Comparison of ENCODE assay signal across 21 cellular contexts in the genomic region with DNA sequence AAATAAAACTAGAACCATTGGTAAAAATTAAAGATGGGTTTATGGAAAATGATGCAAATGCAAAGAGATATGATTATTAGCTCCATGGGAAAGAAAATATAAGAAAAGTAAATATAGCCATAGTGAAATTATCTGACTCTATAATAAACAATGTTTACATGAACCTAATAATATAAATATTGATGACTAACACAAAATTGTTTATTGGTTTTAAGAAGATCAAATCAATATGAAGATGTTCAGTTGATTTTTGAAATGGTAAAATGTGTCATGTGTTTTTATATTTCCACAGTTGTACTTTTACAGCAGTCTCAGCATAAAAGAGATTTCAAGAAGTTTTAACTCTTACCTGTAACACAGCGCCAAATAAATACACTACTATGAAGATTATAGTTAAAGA.
A peak's percentile ranks its signal among the peaks of the same experiment; 100 is the strongest.
DNase-seq lines count a peak whose midpoint lies in the region; ATAC-seq, FAIRE-seq and TF ChIP-seq lines count a peak whose summit lies in the region.
"Had no signal": no experiment of that assay in that cellular context is flagged by ENCODE, and none has a peak within 500 bp of the region (broad histone marks: within the 10 kb centered on the region; RNA-seq: fewer than 3 reads in every experiment).

No MANE protein-coding gene starts in this region.

- BruUV-seq in HepG2 (replicated peaks; lab: Mats Ljungman, UMichigan) (no TSS peak), K562 (replicated peaks; lab: Mats Ljungman, UMichigan) (no TSS peak)

- H2AFZ ChIP-seq in HepG2 (ENCODE audit: low read length) (no peak overlapping the region), K562 (ENCODE audit: low read depth, low read length) (no peak overlapping the region)

- H3K27ac Mint-ChIP-seq in CD4-positive, alpha-beta memory T cell = no peak overlapping the region
- H3K27ac Mint-ChIP-seq: CD14-positive monocyte; CD4-positive, CD25-positive, alpha-beta regulatory T cell; CD8-positive, alpha-beta T cell had no signal

- TF ChIP-seq RAD21 in HepG2 (CRISPR knock-in tag; IDR thresholded peaks at IDR 0.05) = no peak
- no peak for TF ChIP-seq RAD21 in K562 (CRISPR knock-in tag; conservative IDR thresholded peaks at IDR 0.05 in 1 of 2, IDR thresholded peaks at IDR 0.05 in 1 of 2)

- peaks cover 0 to 2% (median 0%) of the 10 kb centered on the region in 8 donors for H3K9me3 Mint-ChIP-seq in CD4-positive, alpha-beta memory T cell
- H3K9me3 Mint-ChIP-seq: CD4-positive, CD25-positive, alpha-beta regulatory T cell; CD8-positive, alpha-beta T cell had no signal

- H3K4me1 ChIP-seq in HepG2 (ENCODE audit: insufficient read depth, low read length) (no peaks in the 10 kb centered on the region), right lobe of liver (no peaks in the 10 kb centered on the region), K562 (replicated peaks in 1 of 2; ENCODE audit: control insufficient read depth in 2 of 2, insufficient read depth in 2 of 2, low read length in 2 of 2) (no peaks in the 10 kb centered on the region)
- no peaks in the 10 kb centered on the region for H3K4me1 ChIP-seq in CD4-positive, alpha-beta memory T cell (ENCODE audit: insufficient read depth, low read length)
- H3K4me1 ChIP-seq: BE2C, BLaER1 had no signal

- peaks cover 0 to 4% of the 10 kb centered on the region in 2 donors for H3K27me3 Mint-ChIP-seq in CD4-positive, alpha-beta memory T cell

- H3K27ac ChIP-seq in HepG2 (ENCODE audit: extremely low read length, insufficient read depth, low read length) = no peak overlapping the region
- H3K27ac ChIP-seq in right lobe of liver = no peak overlapping the region
- no peak overlapping the region for H3K27ac ChIP-seq in K562 (ENCODE audit: extremely low read depth, low read depth, low read length)
- no peak overlapping the region for H3K27ac ChIP-seq in CD4-positive, alpha-beta memory T cell (ENCODE audit: low read depth, low read length)
- H3K27ac ChIP-seq: 22Rv1, BLaER1 had no signal

- no peaks in the 10 kb centered on the region for H3K27me3 ChIP-seq in HepG2 (ENCODE audit: control insufficient read depth in 1 of 2, insufficient read depth in 2 of 2, low read length in 2 of 2)
- no peaks in the 10 kb centered on the region for H3K27me3 ChIP-seq in right lobe of liver
- H3K27me3 ChIP-seq in K562 (ENCODE audit: control insufficient read depth in 2 of 2, insufficient read depth in 2 of 2, low read length in 2 of 2) = peaks cover 0 to 4% of the 10 kb centered on the region in 2 experiments; a peak in 1 of 5 replicates
- H3K27me3 ChIP-seq in CD4-positive, alpha-beta memory T cell (ENCODE audit: insufficient read depth, low read length) = no peaks in the 10 kb centered on the region
- H3K27me3 ChIP-seq: BE2C, BLaER1 had no signal

- H3K9ac ChIP-seq in HepG2 (ENCODE audit: insufficient read depth, low read depth, low read length) (no peak overlapping the region), K562 (ENCODE audit: insufficient read depth in 1 of 2, low read depth in 2 of 2, low read length in 2 of 2) (no peak overlapping the region)
- H3K9ac ChIP-seq: BLaER1 had no signal

- H3K9me3 ChIP-seq in HepG2 (ENCODE audit: low read length) = no peaks in the 10 kb centered on the region
- H3K9me3 ChIP-seq in right lobe of liver = no peaks in the 10 kb centered on the region
- H3K9me3 ChIP-seq in K562 (replicated peaks; ENCODE audit: control insufficient read depth, insufficient read depth, low read depth, low read length) = no peaks in the 10 kb centered on the region
- H3K9me3 ChIP-seq in CD4-positive, alpha-beta memory T cell (ENCODE audit: control insufficient read depth in 1 of 2, low read length in 2 of 2) = no peaks in the 10 kb centered on the region
- H3K9me3 ChIP-seq: BE2C, BLaER1, Caco-2 had no signal

- intact Hi-C loops in HepG2 (cut with micrococcal nuclease; ENCODE audit: unreplicated experiment) = no loop called here
- intact Hi-C loops in right lobe of liver (cut with DNase I) = no loop called here
- intact Hi-C loops in K562 (cut with micrococcal nuclease) = no loop called here
- intact Hi-C loops in CD4-positive, alpha-beta memory T cell (cut with micrococcal nuclease) = no loop called here

- H3K4me1 Mint-ChIP-seq in CD4-positive, alpha-beta memory T cell = no peaks in the 10 kb centered on the region
- H3K4me1 Mint-ChIP-seq: CD4-positive, CD25-positive, alpha-beta regulatory T cell had no signal

- H3K4me2 ChIP-seq in HepG2 (ENCODE audit: low read depth, low read length) = no peak overlapping the region
- no peak overlapping the region for H3K4me2 ChIP-seq in K562 (ENCODE audit: insufficient read depth, low read length)
- H3K4me2 ChIP-seq: BLaER1 had no signal

- POLR2A ChIA-PET in HepG2 (lab: Yijun Ruan, JAX) = no interaction called here
- POLR2A ChIA-PET in K562 (lab: Yijun Ruan, JAX) = no interaction called here
- POLR2A ChIA-PET in CD4-positive, alpha-beta memory T cell (lab: Charles Lee; ENCODE audit: partially characterized antibody) = no interaction called here

- H3K4me3 Mint-ChIP-seq in CD4-positive, alpha-beta memory T cell = no peak overlapping the region
- H3K4me3 Mint-ChIP-seq: CD14-positive monocyte; CD4-positive, CD25-positive, alpha-beta regulatory T cell; CD8-positive, alpha-beta T cell had no signal

- no peak for DNase-seq in HepG2 (ENCODE audit: low spot score)
- DNase-seq in right lobe of liver = no peak
- no peak for DNase-seq in K562 (ENCODE audit: extremely low read depth in 1 of 4, low spot score in 3 of 4)
- no peak for DNase-seq in iPS-NIHi7 (ENCODE audit: extremely low spot score)
- DNase-seq in CD4-positive, alpha-beta memory T cell = no peak
- DNase-seq: ACHN; BE2C; C1 segment of cervical spinal cord; Caco-2; Calu3; CD4-positive, CD25-positive, alpha-beta regulatory T cell; CD8-positive, alpha-beta T cell; DMS79 treated with DMSO at 0.1 percent for 48 hours; GDM1 had no signal

- no peak for FAIRE-seq in HepG2 (lab: Jason Lieb, UNC)
- FAIRE-seq in K562 (lab: Jason Lieb, UNC) = no peak
- FAIRE-seq: D721Med, GM12878, GM12892, GM18507 had no signal

- H4K20me1 ChIP-seq in HepG2 (ENCODE audit: insufficient read depth, low read length) = no peaks in the 10 kb centered on the region
- H4K20me1 ChIP-seq in K562 (replicated peaks; ENCODE audit: control insufficient read depth, insufficient read depth, low read length) = no peaks in the 10 kb centered on the region
- H4K20me1 ChIP-seq: BLaER1 had no signal

- no peak for ATAC-seq in HepG2
- no peak for ATAC-seq in right lobe of liver
- no peak for ATAC-seq in K562
- ATAC-seq: CD8-positive, alpha-beta T cell; GM12878 had no signal

- H3K4me3 ChIP-seq in HepG2 (replicated peaks in 1 of 3; ENCODE audit: insufficient read depth in 1 of 3, low read depth in 2 of 3, low read length in 3 of 3) = no peak overlapping the region
- no peak overlapping the region for H3K4me3 ChIP-seq in right lobe of liver
- H3K4me3 ChIP-seq in K562 = no peak overlapping the region
- no peak overlapping the region for H3K4me3 ChIP-seq in CD4-positive, alpha-beta memory T cell (ENCODE audit: low read length in 2 of 2)
- H3K4me3 ChIP-seq: BLaER1, GM12878 had no signal

- H3K79me2 ChIP-seq in HepG2 (ENCODE audit: insufficient read depth, low read length) (no peaks in the 10 kb centered on the region), K562 (ENCODE audit: control insufficient read depth, insufficient read depth, low read length) (no peaks in the 10 kb centered on the region)

- TF ChIP-seq POLR2A in HepG2 (IDR thresholded peaks at IDR 0.05; ENCODE audit: insufficient read depth in 1 of 2, low read depth in 2 of 2, low read length in 2 of 2) = no peak
- no peak for TF ChIP-seq POLR2A in right lobe of liver (IDR thresholded peaks at IDR 0.05)
- no peak for TF ChIP-seq POLR2A in K562 (conservative IDR thresholded peaks at IDR 0.05)

- in situ Hi-C loops in HepG2 (cut with HindIII; ENCODE audit: extremely low pct_ligation_motif_present, low pct_unique_long_range_greater_than_20kb) = no loop called here
- in situ Hi-C loops in K562 (cut with MboI) = no loop called here

- 100% methylated on average over 1 of the region's 1 CpG for WGBS in HepG2 (ENCODE audit: low lambda C conversion rate)
- WGBS in right lobe of liver (ENCODE audit: insufficient coverage, low coverage, low lambda C conversion rate, missing lambda C conversion rate) = 100% methylated on average over 1 of the region's 1 CpG
- 5% methylated on average over 1 of the region's 1 CpG for WGBS in K562 (ENCODE audit: insufficient coverage, low coverage, missing lambda C conversion rate)

- CTCF ChIA-PET in HepG2 (lab: Yijun Ruan, JAX; ENCODE audit: low intra/inter-chr PET ratio, low total read pairs) (no interaction called here), K562 (lab: Yijun Ruan, JAX; ENCODE audit: low intra/inter-chr PET ratio) (no interaction called here)
- CTCF ChIA-PET in CD4-positive, alpha-beta memory T cell (lab: Charles Lee; ENCODE audit: partially characterized antibody) = no interaction called here

- TF ChIP-seq CTCF in HepG2 (CRISPR knock-in tag; IDR thresholded peaks at IDR 0.05) (no peak), right lobe of liver (IDR thresholded peaks at IDR 0.05) (no peak), K562 (IDR thresholded peaks at IDR 0.05 in 2 of 3, conservative IDR thresholded peaks at IDR 0.05 in 1 of 3; ENCODE audit: insufficient read depth in 2 of 3, low read depth in 1 of 3, low read length in 3 of 3) (no peak)

- no peaks in the 10 kb centered on the region for H3K9me1 ChIP-seq in K562 (ENCODE audit: control insufficient read depth, insufficient read depth, low read length)

- no peaks in the 10 kb centered on the region for H3K36me3 Mint-ChIP-seq in CD4-positive, alpha-beta memory T cell
- H3K36me3 Mint-ChIP-seq: CD14-positive monocyte; CD4-positive, CD25-positive, alpha-beta regulatory T cell; CD8-positive, alpha-beta T cell had no signal

- no peak for TF ChIP-seq EP300 in HepG2 (IDR thresholded peaks at IDR 0.05; ENCODE audit: low read depth in 2 of 2, low read length in 2 of 2)
- TF ChIP-seq EP300 in HepG2 (CRISPR knock-in tag; IDR thresholded peaks at IDR 0.05; ENCODE audit: borderline replicate concordance) = no peak
- no peak for TF ChIP-seq EP300 in K562 (IDR thresholded peaks at IDR 0.05; ENCODE audit: low read length)

- H3K36me3 ChIP-seq in HepG2 (replicated peaks in 1 of 2; ENCODE audit: control insufficient read depth in 1 of 2, insufficient read depth in 2 of 2, low read length in 2 of 2) (no peaks in the 10 kb centered on the region), right lobe of liver (peaks cover 0 to 19% (median 0%) of the 10 kb centered on the region in 4 donors), K562 (ENCODE audit: control insufficient read depth, insufficient read depth, low read length) (no peaks in the 10 kb centered on the region)
- no peaks in the 10 kb centered on the region for H3K36me3 ChIP-seq in CD4-positive, alpha-beta memory T cell (ENCODE audit: insufficient read depth, low read length)
- H3K36me3 ChIP-seq: BE2C, BLaER1 had no signal

TF ChIP-seq in HepG2, 621 proteins besides CTCF, POLR2A, EP300 and RAD21 (continues in another document):
- TF ChIP-seq MAFF (IDR thresholded peaks at IDR 0.05; ENCODE audit: low read depth, low read length) (peak; percentile 24; the same call in 1 of the 2 replicates), MYNN (CRISPR knock-in tag; IDR thresholded peaks at IDR 0.05; ENCODE audit: low read depth) (no peak)

TF ChIP-seq in K562, 482 proteins besides CTCF, POLR2A, EP300 and RAD21 (continues in another document):
- no peak for TF ChIP-seq ZC3H4 (CRISPR knock-in tag; IDR thresholded peaks at IDR 0.05; ENCODE audit: borderline replicate concordance)
- peak; percentile 83 for TF ChIP-seq ZNF316 (IDR thresholded peaks at IDR 0.05)
- peak; percentile 46; the same call in 1 of the 2 replicates for TF ChIP-seq C11orf30 (IDR thresholded peaks at IDR 0.05; ENCODE audit: low read depth)
